12 cellular contexts compared by ENCODE assay signal in genomic region chr15:96358006-96358794, GRCh38. TPM values are rescaled to one million over a fixed set of nuclear protein-coding genes. Genes with fewer than 3 reads are reported as not detected.
DNase-seq lines count a peak whose midpoint lies in the region; ATAC-seq and TF ChIP-seq lines count a peak whose summit lies in the region.
"Had no signal": no experiment of that assay in that cellular context is flagged by ENCODE, and none has a peak within 500 bp of the region (broad histone marks: within the 10 kb centered on the region; RNA-seq: fewer than 3 reads in every experiment).

No MANE protein-coding gene starts in this region.

- H3K4me3 Mint-ChIP-seq in HFFc6 (peak overlapping the region; percentile 98), natural killer cell (peak overlapping the region; percentile 97)

- DNase-seq in AG10803 (ENCODE audit: low read depth) = no peak
- no peak for DNase-seq in HFFc6
- peak; percentile 17 for DNase-seq in choroid plexus epithelial cell (ENCODE audit: low read depth)
- DNase-seq in natural killer cell = no peak
- DNase-seq in COLO829 (ENCODE audit: low spot score) = no peak
- DNase-seq in SIG-M5 (lab: John Stamatoyannopoulos, UW) = no peak
- DNase-seq: GOT3; midbrain; RPMI8226; stimulated activated naive CD4-positive, alpha-beta T cell treated with Interleukin-2 at 50 U/mL for 16 hours had no signal

- peaks cover 36% of the 10 kb centered on the region for H3K4me1 Mint-ChIP-seq in HFFc6 (ENCODE audit: low read depth)
- peaks cover 21 to 22% of the 10 kb centered on the region in 2 donors for H3K4me1 Mint-ChIP-seq in natural killer cell

- peaks cover 12% of the 10 kb centered on the region for H3K27me3 Mint-ChIP-seq in HFFc6 (ENCODE audit: insufficient read depth)
- peaks cover 58% of the 10 kb centered on the region in 2 donors for H3K27me3 Mint-ChIP-seq in natural killer cell (ENCODE audit: low read depth in 2 of 2)

- H3K27ac Mint-ChIP-seq in HFFc6 = peak overlapping the region; percentile 95
- peak overlapping the region; percentile 40 to 86 for H3K27ac Mint-ChIP-seq in natural killer cell

- H3K4me3 ChIP-seq in AG10803 (ENCODE audit: low read length) (peak overlapping the region; percentile 72), choroid plexus epithelial cell (ENCODE audit: low read depth, low read length) (peak overlapping the region; percentile 80)

- ATAC-seq in natural killer cell (no peak), HG02852 (IDR thresholded peaks at IDR 0.05; ENCODE audit: unreplicated experiment) (no peak), esophagus mucosa (no peak)

- TF ChIP-seq CTCF in AG10803 (conservative IDR thresholded peaks at IDR 0.05; ENCODE audit: low read length) (no peak), HFFc6 (IDR thresholded peaks at IDR 0.05) (no peak), choroid plexus epithelial cell (conservative IDR thresholded peaks at IDR 0.05; ENCODE audit: low read depth, low read length) (no peak), natural killer cell (IDR thresholded peaks at IDR 0.05) (no peak)

- intact Hi-C loops in natural killer cell (cut with micrococcal nuclease) = no loop called here

- peaks cover 5% of the 10 kb centered on the region; the same call in 1 of the 2 replicates for H3K36me3 Mint-ChIP-seq in HFFc6 (ENCODE audit: low read depth)
- peaks cover 25% of the 10 kb centered on the region for H3K36me3 Mint-ChIP-seq in natural killer cell

- H3K9me3 Mint-ChIP-seq in HFFc6 (no peaks in the 10 kb centered on the region), natural killer cell (peaks cover 2 to 3% of the 10 kb centered on the region in 2 donors)

RNA-seq across cellular contexts. Expression of gene NR2F2, which starts 27.7 kb away (rescaled TPM):
- 100 to 1,000 TPM; 120 to 168 (median 142) TPM for total RNA-seq in HFFc6 (2021; fragmentation: NEBNext Ultra II Directional; extraction: Animal tissue kit (Norgen Biotek cat#: 25700))
- total RNA-seq in natural killer cell (not detected), esophagus mucosa (6.9 TPM)

Comparison
In these comparisons a context has a peak if more than half of its experiments do, and no peak if none do; other contexts are left out.
1. RNA of gene NR2F2, which starts 27.7 kb away (total RNA-seq): 120 to 168 TPM in HFFc6; 6.9 TPM in esophagus mucosa (single experiment) and not detected in natural killer cell; every median in the first group is over 10 times any median in the second.